In the genomic region with DNA sequence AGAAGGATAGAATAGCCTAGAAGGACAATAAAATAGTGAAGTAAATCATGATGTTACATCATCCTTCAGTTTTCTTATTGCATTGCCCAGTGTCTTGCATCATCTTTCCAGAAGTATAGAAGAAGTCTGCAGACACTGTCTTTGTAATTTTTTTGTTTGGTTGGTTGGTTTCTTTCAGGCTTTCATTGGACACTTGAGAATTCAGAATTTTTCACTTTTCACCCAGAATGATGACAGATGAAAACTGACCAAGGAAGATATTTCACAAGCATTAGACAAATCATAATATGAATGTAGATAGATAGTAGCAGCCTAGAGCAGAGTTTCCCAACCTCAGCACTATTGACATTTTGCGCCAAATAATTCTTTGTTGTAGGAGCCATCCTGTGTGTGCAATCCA, we compare ENCODE assay signal across 1 cellular context.
TF ChIP-seq lines count a peak whose summit lies in the region.
"Not testable (repeated sequence)": the region's sequence is repeated elsewhere in the genome, so short reads cannot be mapped to it uniquely, and the experiment has no call there.

No MANE protein-coding gene starts in this region.

TF ChIP-seq in K562, 482 proteins besides CTCF, POLR2A, EP300 and RAD21 (continued from another document):
- TF ChIP-seq, protein P1, sequence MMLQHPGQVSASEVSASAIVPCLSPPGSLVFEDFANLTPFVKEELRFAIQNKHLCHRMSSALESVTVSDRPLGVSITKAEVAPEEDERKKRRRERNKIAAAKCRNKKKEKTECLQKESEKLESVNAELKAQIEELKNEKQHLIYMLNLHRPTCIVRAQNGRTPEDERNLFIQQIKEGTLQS (IDR thresholded peaks at IDR 0.05), result peak; percentile 94
- TF ChIP-seq, protein P1 (CRISPR knock-in tag; conservative IDR thresholded peaks at IDR 0.05), result not testable (repeated sequence)
- 0 out of 2 replicates have a peak, but pooled peaks have one; percentile 47 for TF ChIP-seq ZSCAN32 (CRISPR knock-in tag; IDR thresholded peaks at IDR 0.05)
- TF ChIP-seq ATF7 (IDR thresholded peaks at IDR 0.05), result peak; percentile 50; the same call in 1 of the 2 replicates
- TF ChIP-seq, protein P2, sequence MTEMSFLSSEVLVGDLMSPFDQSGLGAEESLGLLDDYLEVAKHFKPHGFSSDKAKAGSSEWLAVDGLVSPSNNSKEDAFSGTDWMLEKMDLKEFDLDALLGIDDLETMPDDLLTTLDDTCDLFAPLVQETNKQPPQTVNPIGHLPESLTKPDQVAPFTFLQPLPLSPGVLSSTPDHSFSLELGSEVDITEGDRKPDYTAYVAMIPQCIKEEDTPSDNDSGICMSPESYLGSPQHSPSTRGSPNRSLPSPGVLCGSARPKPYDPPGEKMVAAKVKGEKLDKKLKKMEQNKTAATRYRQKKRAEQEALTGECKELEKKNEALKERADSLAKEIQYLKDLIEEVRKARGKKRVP (CRISPR knock-in tag; IDR thresholded peaks at IDR 0.05), result peak; percentile 75
- TF ChIP-seq, protein P3, sequence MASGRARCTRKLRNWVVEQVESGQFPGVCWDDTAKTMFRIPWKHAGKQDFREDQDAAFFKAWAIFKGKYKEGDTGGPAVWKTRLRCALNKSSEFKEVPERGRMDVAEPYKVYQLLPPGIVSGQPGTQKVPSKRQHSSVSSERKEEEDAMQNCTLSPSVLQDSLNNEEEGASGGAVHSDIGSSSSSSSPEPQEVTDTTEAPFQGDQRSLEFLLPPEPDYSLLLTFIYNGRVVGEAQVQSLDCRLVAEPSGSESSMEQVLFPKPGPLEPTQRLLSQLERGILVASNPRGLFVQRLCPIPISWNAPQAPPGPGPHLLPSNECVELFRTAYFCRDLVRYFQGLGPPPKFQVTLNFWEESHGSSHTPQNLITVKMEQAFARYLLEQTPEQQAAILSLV (tag; IDR thresholded peaks at IDR 0.05), result peak; percentile 67; the same call in 1 of the 2 replicates
